1 cellular context compared by ENCODE assay signal in the genomic region with DNA sequence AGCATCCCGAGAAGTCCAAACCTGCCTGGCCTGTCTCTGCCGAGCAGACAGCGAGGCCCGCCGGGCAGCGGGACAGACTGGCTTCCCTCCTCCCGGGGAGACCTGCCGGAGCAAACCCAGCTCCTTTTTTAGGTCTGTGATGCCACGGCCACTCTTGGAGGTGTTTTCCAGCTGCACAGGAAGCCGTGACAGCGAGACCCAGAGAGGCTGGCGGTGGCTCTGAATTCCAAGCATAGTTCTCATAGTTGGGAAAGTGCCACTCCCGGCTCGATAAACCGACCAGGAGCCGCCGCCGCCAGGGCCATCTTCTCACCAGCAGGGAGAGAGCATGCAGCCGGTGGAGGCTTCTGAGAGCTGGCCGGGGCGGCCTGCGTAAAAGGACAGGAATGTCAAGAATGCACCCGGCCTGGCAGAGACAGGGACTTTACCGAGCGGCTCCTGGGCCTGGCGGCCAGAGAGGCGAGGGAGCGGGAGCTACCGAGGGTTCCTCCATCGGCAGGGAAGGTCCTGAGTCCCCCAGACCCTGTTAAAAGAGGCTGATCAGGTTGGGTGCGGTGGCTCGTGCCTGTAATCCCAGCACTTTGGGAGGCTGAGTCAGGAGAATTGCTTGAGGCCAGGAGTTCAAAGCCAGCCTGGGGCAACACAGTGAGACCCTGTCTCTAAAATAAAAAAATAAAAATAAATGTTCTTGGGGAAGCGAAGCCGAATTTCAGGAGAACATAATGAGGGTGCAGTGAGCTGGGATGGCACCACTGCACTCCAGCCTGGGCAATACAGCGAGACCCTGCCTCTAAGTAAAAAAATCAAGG.
TF ChIP-seq lines count a peak whose summit lies in the region.

No MANE protein-coding gene starts in this region.

TF ChIP-seq in HepG2, 621 proteins besides CTCF, POLR2A, EP300 and RAD21 (continued from another document and continues in another):
- TF ChIP-seq, protein P1, sequence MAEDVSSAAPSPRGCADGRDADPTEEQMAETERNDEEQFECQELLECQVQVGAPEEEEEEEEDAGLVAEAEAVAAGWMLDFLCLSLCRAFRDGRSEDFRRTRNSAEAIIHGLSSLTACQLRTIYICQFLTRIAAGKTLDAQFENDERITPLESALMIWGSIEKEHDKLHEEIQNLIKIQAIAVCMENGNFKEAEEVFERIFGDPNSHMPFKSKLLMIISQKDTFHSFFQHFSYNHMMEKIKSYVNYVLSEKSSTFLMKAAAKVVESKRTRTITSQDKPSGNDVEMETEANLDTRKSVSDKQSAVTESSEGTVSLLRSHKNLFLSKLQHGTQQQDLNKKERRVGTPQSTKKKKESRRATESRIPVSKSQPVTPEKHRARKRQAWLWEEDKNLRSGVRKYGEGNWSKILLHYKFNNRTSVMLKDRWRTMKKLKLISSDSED (CRISPR knock-in tag; IDR thresholded peaks at IDR 0.05) = no peak
- TF ChIP-seq ZNF777 (CRISPR knock-in tag; IDR thresholded peaks at IDR 0.05) (no peak), ZNF33A (CRISPR knock-in tag; IDR thresholded peaks at IDR 0.05; ENCODE audit: borderline replicate concordance) (no peak), MXI1 (IDR thresholded peaks at IDR 0.05; ENCODE audit: borderline replicate concordance, low read depth, low read length) (peak; percentile 76; the same call in 2 of the 3 replicates), XBP1 (CRISPR knock-in tag; IDR thresholded peaks at IDR 0.05) (no peak), HDAC6 (IDR thresholded peaks at IDR 0.05; ENCODE audit: low read depth, low read length) (no peak), ZNF558 (CRISPR knock-in tag; IDR thresholded peaks at IDR 0.05; ENCODE audit: borderline replicate concordance) (no peak), RORA (CRISPR knock-in tag; IDR thresholded peaks at IDR 0.05) (no peak), RXRA (CRISPR knock-in tag; IDR thresholded peaks at IDR 0.05) (peak; percentile 91), PLRG1 (conservative IDR thresholded peaks at IDR 0.05) (no peak), ZFP82 (CRISPR knock-in tag; IDR thresholded peaks at IDR 0.05; ENCODE audit: borderline replicate concordance) (no peak), ZNF331 (CRISPR knock-in tag; IDR thresholded peaks at IDR 0.05) (peak; percentile 88), SMAD3 (CRISPR knock-in tag; IDR thresholded peaks at IDR 0.05) (peak; percentile 70; the same call in 1 of the 2 replicates), KLF11 (CRISPR knock-in tag; IDR thresholded peaks at IDR 0.05) (no peak), PCBP2 (optimal IDR thresholded peaks at IDR 0.05; ENCODE audit: low read depth, low read length, poor library complexity, severe bottlenecking) (no peak), HMG20B (CRISPR knock-in tag; conservative IDR thresholded peaks at IDR 0.05) (no peak; the same call in 1 of the 2 replicates), ZNF367 (CRISPR knock-in tag; IDR thresholded peaks at IDR 0.05; ENCODE audit: borderline replicate concordance) (no peak), NBN (conservative IDR thresholded peaks at IDR 0.05) (no peak), ZNF225 (CRISPR knock-in tag; IDR thresholded peaks at IDR 0.05) (no peak), ZNF781 (CRISPR knock-in tag; IDR thresholded peaks at IDR 0.05; ENCODE audit: borderline replicate concordance, not compliant biosample characterization) (peak; percentile 41), RARG (CRISPR knock-in tag; IDR thresholded peaks at IDR 0.05; ENCODE audit: low read depth) (no peak), ZNF615 (CRISPR knock-in tag; IDR thresholded peaks at IDR 0.05; ENCODE audit: borderline replicate concordance) (no peak), NAIF1 (CRISPR knock-in tag; IDR thresholded peaks at IDR 0.05; ENCODE audit: borderline replicate concordance) (no peak; the same call in 1 of the 2 replicates), ZEB1 (IDR thresholded peaks at IDR 0.05; ENCODE audit: insufficient replicate concordance, low read depth) (peak; percentile 87), ATF1 (CRISPR knock-in tag; IDR thresholded peaks at IDR 0.05) (no peak), ZNF772 (CRISPR knock-in tag; IDR thresholded peaks at IDR 0.05) (peak; percentile 18; the same call in 1 of the 2 replicates), YEATS4 (CRISPR knock-in tag; IDR thresholded peaks at IDR 0.05; ENCODE audit: borderline replicate concordance) (peak; percentile 26; the same call in 1 of the 2 replicates), NFYC (CRISPR knock-in tag; IDR thresholded peaks at IDR 0.05) (no peak), PPARG (CRISPR knock-in tag; conservative IDR thresholded peaks at IDR 0.05) (peak; percentile 44; the same call in 1 of the 2 replicates), CENPX (CRISPR knock-in tag; IDR thresholded peaks at IDR 0.05) (no peak), MIER2 (CRISPR knock-in tag; IDR thresholded peaks at IDR 0.05) (0 out of 2 replicates have a peak, but pooled peaks have one; percentile 14), ZKSCAN8 (CRISPR knock-in tag; IDR thresholded peaks at IDR 0.05; ENCODE audit: borderline replicate concordance) (peak; percentile 85; the same call in 1 of the 2 replicates), ATAD3A (CRISPR knock-in tag; IDR thresholded peaks at IDR 0.05) (no peak), ZNF678 (CRISPR knock-in tag; IDR thresholded peaks at IDR 0.05) (0 out of 2 replicates have a peak, but pooled peaks have one; percentile 70)
- TF ChIP-seq, protein P2, sequence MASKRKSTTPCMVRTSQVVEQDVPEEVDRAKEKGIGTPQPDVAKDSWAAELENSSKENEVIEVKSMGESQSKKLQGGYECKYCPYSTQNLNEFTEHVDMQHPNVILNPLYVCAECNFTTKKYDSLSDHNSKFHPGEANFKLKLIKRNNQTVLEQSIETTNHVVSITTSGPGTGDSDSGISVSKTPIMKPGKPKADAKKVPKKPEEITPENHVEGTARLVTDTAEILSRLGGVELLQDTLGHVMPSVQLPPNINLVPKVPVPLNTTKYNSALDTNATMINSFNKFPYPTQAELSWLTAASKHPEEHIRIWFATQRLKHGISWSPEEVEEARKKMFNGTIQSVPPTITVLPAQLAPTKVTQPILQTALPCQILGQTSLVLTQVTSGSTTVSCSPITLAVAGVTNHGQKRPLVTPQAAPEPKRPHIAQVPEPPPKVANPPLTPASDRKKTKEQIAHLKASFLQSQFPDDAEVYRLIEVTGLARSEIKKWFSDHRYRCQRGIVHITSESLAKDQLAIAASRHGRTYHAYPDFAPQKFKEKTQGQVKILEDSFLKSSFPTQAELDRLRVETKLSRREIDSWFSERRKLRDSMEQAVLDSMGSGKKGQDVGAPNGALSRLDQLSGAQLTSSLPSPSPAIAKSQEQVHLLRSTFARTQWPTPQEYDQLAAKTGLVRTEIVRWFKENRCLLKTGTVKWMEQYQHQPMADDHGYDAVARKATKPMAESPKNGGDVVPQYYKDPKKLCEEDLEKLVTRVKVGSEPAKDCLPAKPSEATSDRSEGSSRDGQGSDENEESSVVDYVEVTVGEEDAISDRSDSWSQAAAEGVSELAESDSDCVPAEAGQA (IDR thresholded peaks at IDR 0.05; ENCODE audit: low read depth) = peak; percentile 49; the same call in 1 of the 2 replicates
- TF ChIP-seq, protein P2 (CRISPR knock-in tag; IDR thresholded peaks at IDR 0.05; ENCODE audit: borderline replicate concordance) = no peak
- TF ChIP-seq, protein P3, sequence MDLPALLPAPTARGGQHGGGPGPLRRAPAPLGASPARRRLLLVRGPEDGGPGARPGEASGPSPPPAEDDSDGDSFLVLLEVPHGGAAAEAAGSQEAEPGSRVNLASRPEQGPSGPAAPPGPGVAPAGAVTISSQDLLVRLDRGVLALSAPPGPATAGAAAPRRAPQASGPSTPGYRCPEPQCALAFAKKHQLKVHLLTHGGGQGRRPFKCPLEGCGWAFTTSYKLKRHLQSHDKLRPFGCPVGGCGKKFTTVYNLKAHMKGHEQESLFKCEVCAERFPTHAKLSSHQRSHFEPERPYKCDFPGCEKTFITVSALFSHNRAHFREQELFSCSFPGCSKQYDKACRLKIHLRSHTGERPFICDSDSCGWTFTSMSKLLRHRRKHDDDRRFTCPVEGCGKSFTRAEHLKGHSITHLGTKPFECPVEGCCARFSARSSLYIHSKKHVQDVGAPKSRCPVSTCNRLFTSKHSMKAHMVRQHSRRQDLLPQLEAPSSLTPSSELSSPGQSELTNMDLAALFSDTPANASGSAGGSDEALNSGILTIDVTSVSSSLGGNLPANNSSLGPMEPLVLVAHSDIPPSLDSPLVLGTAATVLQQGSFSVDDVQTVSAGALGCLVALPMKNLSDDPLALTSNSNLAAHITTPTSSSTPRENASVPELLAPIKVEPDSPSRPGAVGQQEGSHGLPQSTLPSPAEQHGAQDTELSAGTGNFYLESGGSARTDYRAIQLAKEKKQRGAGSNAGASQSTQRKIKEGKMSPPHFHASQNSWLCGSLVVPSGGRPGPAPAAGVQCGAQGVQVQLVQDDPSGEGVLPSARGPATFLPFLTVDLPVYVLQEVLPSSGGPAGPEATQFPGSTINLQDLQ (CRISPR knock-in tag; IDR thresholded peaks at IDR 0.05) = no peak
- TF ChIP-seq, protein P4, sequence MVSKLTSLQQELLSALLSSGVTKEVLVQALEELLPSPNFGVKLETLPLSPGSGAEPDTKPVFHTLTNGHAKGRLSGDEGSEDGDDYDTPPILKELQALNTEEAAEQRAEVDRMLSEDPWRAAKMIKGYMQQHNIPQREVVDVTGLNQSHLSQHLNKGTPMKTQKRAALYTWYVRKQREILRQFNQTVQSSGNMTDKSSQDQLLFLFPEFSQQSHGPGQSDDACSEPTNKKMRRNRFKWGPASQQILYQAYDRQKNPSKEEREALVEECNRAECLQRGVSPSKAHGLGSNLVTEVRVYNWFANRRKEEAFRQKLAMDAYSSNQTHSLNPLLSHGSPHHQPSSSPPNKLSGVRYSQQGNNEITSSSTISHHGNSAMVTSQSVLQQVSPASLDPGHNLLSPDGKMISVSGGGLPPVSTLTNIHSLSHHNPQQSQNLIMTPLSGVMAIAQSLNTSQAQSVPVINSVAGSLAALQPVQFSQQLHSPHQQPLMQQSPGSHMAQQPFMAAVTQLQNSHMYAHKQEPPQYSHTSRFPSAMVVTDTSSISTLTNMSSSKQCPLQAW (CRISPR knock-in tag; IDR thresholded peaks at IDR 0.05) = peak; percentile 88
- TF ChIP-seq, protein P5, sequence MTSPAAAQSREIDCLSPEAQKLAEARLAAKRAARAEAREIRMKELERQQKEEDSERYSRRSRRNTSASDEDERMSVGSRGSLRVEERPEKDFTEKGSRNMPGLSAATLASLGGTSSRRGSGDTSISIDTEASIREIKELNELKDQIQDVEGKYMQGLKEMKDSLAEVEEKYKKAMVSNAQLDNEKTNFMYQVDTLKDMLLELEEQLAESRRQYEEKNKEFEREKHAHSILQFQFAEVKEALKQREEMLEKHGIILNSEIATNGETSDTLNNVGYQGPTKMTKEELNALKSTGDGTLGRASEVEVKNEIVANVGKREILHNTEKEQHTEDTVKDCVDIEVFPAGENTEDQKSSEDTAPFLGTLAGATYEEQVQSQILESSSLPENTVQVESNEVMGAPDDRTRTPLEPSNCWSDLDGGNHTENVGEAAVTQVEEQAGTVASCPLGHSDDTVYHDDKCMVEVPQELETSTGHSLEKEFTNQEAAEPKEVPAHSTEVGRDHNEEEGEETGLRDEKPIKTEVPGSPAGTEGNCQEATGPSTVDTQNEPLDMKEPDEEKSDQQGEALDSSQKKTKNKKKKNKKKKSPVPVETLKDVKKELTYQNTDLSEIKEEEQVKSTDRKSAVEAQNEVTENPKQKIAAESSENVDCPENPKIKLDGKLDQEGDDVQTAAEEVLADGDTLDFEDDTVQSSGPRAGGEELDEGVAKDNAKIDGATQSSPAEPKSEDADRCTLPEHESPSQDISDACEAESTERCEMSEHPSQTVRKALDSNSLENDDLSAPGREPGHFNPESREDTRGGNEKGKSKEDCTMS (CRISPR knock-in tag; conservative IDR thresholded peaks at IDR 0.05) = no peak
- TF ChIP-seq, protein P6, sequence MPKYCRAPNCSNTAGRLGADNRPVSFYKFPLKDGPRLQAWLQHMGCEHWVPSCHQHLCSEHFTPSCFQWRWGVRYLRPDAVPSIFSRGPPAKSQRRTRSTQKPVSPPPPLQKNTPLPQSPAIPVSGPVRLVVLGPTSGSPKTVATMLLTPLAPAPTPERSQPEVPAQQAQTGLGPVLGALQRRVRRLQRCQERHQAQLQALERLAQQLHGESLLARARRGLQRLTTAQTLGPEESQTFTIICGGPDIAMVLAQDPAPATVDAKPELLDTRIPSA (CRISPR knock-in tag; IDR thresholded peaks at IDR 0.05; ENCODE audit: borderline replicate concordance) = no peak
- TF ChIP-seq, protein P7, sequence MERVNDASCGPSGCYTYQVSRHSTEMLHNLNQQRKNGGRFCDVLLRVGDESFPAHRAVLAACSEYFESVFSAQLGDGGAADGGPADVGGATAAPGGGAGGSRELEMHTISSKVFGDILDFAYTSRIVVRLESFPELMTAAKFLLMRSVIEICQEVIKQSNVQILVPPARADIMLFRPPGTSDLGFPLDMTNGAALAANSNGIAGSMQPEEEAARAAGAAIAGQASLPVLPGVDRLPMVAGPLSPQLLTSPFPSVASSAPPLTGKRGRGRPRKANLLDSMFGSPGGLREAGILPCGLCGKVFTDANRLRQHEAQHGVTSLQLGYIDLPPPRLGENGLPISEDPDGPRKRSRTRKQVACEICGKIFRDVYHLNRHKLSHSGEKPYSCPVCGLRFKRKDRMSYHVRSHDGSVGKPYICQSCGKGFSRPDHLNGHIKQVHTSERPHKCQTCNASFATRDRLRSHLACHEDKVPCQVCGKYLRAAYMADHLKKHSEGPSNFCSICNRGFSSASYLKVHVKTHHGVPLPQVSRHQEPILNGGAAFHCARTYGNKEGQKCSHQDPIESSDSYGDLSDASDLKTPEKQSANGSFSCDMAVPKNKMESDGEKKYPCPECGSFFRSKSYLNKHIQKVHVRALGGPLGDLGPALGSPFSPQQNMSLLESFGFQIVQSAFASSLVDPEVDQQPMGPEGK (CRISPR knock-in tag; IDR thresholded peaks at IDR 0.05) = peak; percentile 57
